In genomic region chr11:64244966-64245365, GRCh38 we compare ENCODE assay signal across 8 cellular contexts. TPM values are rescaled to one million over a fixed set of nuclear protein-coding genes. Genes with fewer than 3 reads are reported as not detected.
DNase-seq lines count a peak whose midpoint lies in the region; ATAC-seq and TF ChIP-seq lines count a peak whose summit lies in the region.

No MANE protein-coding gene starts in this region.

- POLR2A ChIA-PET in RWPE1 (lab: Yijun Ruan, JAX; ENCODE audit: low non-redundant PET), result interaction anchor here (0.6 to 1.7 kb wide), 5 partner anchors 21 to 40 kb away, joined by 3 to 7 read pairs (median 5); no protein-coding TSS in a partner anchor

- H3K4me3 ChIP-seq in GM08714 (ENCODE audit: low read length) (peak overlapping the region; percentile 72; the same call in 1 of the 2 replicates), esophagus muscularis mucosa (peak overlapping the region; percentile 65 to 86 (median 72)), prostate gland (peak overlapping the region in 1 of 2 donors; percentile 52)

- intact Hi-C loops in esophagus muscularis mucosa (cut with DNase I), result no loop called here
- intact Hi-C loops in prostate gland (cut with DNase I), result no loop called here

- ATAC-seq in GM18858 (IDR thresholded peaks at IDR 0.05; ENCODE audit: unreplicated experiment) (no peak), GM18498 (IDR thresholded peaks at IDR 0.05; ENCODE audit: unreplicated experiment) (no peak)

- TF ChIP-seq POLR2A in esophagus muscularis mucosa (IDR thresholded peaks at IDR 0.05; ENCODE audit: low read depth) (no peak), prostate gland (IDR thresholded peaks at IDR 0.05) (no peak)

- H3K9me3 ChIP-seq in esophagus muscularis mucosa, result no peaks in the 10 kb centered on the region
- no peaks in the 10 kb centered on the region for H3K9me3 ChIP-seq in prostate gland

- 22% methylated on average over 1 of the region's 6 CpGs for WGBS in esophagus muscularis mucosa
- WGBS in prostate gland, result 36% methylated on average over 6 of the region's 6 CpGs

- H3K36me3 ChIP-seq in esophagus muscularis mucosa (peaks cover 7 to 17% (median 16%) of the 10 kb centered on the region in 4 donors), prostate gland (no peaks in the 10 kb centered on the region)

- H3K27me3 ChIP-seq in esophagus muscularis mucosa (no peaks in the 10 kb centered on the region), prostate gland (replicated peaks; ENCODE audit: insufficient read depth) (no peaks in the 10 kb centered on the region)

- no peak for DNase-seq in RWPE1 (ENCODE audit: low spot score)
- DNase-seq in esophagus muscularis mucosa (ENCODE audit: extremely low spot score), result no peak
- no peak for DNase-seq in prostate gland (ENCODE audit: low spot score)
- DNase-seq in T1000 (lab: John Stamatoyannopoulos, UW), result no peak
- no peak for DNase-seq in inferior parietal cortex (ENCODE audit: extremely low spot score)

- peak overlapping the region; percentile 98 for H3K27ac ChIP-seq in RWPE1
- peak overlapping the region; percentile 85 to 88 (median 86) for H3K27ac ChIP-seq in esophagus muscularis mucosa (replicated peaks in 1 of 4)
- peak overlapping the region; percentile 71 to 84 for H3K27ac ChIP-seq in prostate gland

- CTCF ChIA-PET in RWPE1 (lab: Yijun Ruan, JAX), result interaction anchor here (0.6 kb wide), 2 partner anchors 94 to 109 kb away, joined by 3 read pairs; no protein-coding TSS in a partner anchor

- no peak for TF ChIP-seq EP300 in esophagus muscularis mucosa (IDR thresholded peaks at IDR 0.05)

- peaks cover 36 to 70% (median 58%) of the 10 kb centered on the region in 4 donors for H3K4me1 ChIP-seq in esophagus muscularis mucosa
- peaks cover 15% of the 10 kb centered on the region for H3K4me1 ChIP-seq in prostate gland (replicated peaks)

- TF ChIP-seq CTCF in RWPE1 (conservative IDR thresholded peaks at IDR 0.05; ENCODE audit: low read depth) (no peak), esophagus muscularis mucosa (IDR thresholded peaks at IDR 0.05) (no peak), prostate gland (IDR thresholded peaks at IDR 0.05) (no peak)

RNA-seq across cellular contexts. Expression of gene PPP1R14B, which starts 1.8 kb away (rescaled TPM):
- total RNA-seq in esophagus muscularis mucosa (10 to 100 TPM; 50.4 to 92.9 (median 79.8) TPM), prostate gland (10 to 100 TPM; 60.5 to 69.3 TPM)

RNA-seq across cellular contexts. Expression of gene FKBP2, which starts 4.1 kb away (rescaled TPM):
- 10 to 100 TPM; 49.0 to 87.8 (median 65.5) TPM for total RNA-seq in esophagus muscularis mucosa
- total RNA-seq in prostate gland, result 100 to 1,000 TPM; 138 to 164 TPM

RNA-seq across cellular contexts. Expression of gene PLCB3, which starts 6.4 kb away (rescaled TPM):
- total RNA-seq in esophagus muscularis mucosa (10 to 100 TPM; 18.9 to 36.5 (median 25.3) TPM), prostate gland (10 to 100 TPM; 26.3 to 43.1 TPM)

RNA-seq across cellular contexts. Expression of gene VEGFB, which starts 10.6 kb away (rescaled TPM):
- total RNA-seq in esophagus muscularis mucosa (100 to 1,000 TPM in 2 of 4 donors, 10 to 100 TPM in 2; 92.3 to 144 (median 108) TPM), prostate gland (10 to 100 TPM; 50.9 to 91.2 TPM)

RNA-seq across cellular contexts. Expression of gene DNAJC4, which starts 14.6 kb away (rescaled TPM):
- total RNA-seq in esophagus muscularis mucosa (10 to 100 TPM; 19.4 to 40.4 (median 25.3) TPM), prostate gland (10 to 100 TPM; 55.8 to 63.8 TPM)
